Comparison of ENCODE assay signal across 8 cellular contexts in the genomic region with DNA sequence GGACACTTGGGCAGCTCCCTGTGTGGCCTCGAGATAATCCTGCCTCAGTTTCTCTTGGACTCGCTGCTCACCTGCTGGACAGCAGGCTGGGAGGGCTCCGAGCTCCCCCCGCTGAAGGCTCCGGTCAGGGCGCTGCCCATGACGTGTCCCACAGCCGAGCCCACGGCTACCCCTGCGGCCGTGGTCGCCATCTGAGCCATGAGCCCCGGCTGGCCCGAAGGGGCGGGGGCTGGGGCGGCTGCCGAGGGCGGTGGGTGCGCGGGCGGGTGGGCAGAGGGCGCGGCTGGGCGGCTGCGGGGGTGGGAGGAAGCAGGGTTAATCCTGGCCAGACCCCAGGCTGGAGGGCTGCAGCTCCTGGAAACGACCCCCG. TPM values are rescaled to one million over a fixed set of nuclear protein-coding genes. Genes with fewer than 3 reads are reported as not detected.
DNase-seq lines count a peak whose midpoint lies in the region; ATAC-seq and TF ChIP-seq lines count a peak whose summit lies in the region.

No MANE protein-coding gene starts in this region.

- H3K36me3 ChIP-seq in mesenchymal stem cell (ENCODE audit: control insufficient read depth in 1 of 2, insufficient read depth in 2 of 2, low read depth in 1 of 2, low read length in 2 of 2) (peaks cover 0 to 16% of the 10 kb centered on the region in 2 experiments), upper lobe of right lung (no peaks in the 10 kb centered on the region)

- peak overlapping the region in 1 of 2 experiments; percentile 11 for H2BK12ac ChIP-seq in mesenchymal stem cell (ENCODE audit: low read length in 2 of 2)

- H3K27ac Mint-ChIP-seq in activated T-cell treated with anti-CD3 and anti-CD28 coated beads, Interleukin-2, amount 50 U/mL, for 72 hours, result no peak overlapping the region
- H3K27ac Mint-ChIP-seq in central memory CD8-positive, alpha-beta T cell (ENCODE audit: low read depth), result no peak overlapping the region

- peak overlapping the region; percentile 86 for H3K9ac ChIP-seq in mesenchymal stem cell (ENCODE audit: low read length)

- no peak for TF ChIP-seq CTCF in upper lobe of right lung (IDR thresholded peaks at IDR 0.05)

- H3K18ac ChIP-seq in mesenchymal stem cell (ENCODE audit: low read depth in 1 of 2, low read length in 2 of 2), result peak overlapping the region; percentile 63 to 88

- H2AK5ac ChIP-seq in mesenchymal stem cell (ENCODE audit: low read length, severe bottlenecking), result no peak overlapping the region

- H3K36me3 Mint-ChIP-seq in activated T-cell treated with anti-CD3 and anti-CD28 coated beads, Interleukin-2, amount 50 U/mL, for 72 hours (ENCODE audit: insufficient read depth in 2 of 2), result no peaks in the 10 kb centered on the region
- peaks cover 10% of the 10 kb centered on the region for H3K36me3 Mint-ChIP-seq in central memory CD8-positive, alpha-beta T cell (ENCODE audit: insufficient read depth)

- H3K4ac ChIP-seq in mesenchymal stem cell (ENCODE audit: low read depth in 1 of 2, low read length in 2 of 2), result peak overlapping the region in 1 of 2 experiments; percentile 54

- ATAC-seq in activated T-cell treated with anti-CD3 and anti-CD28 coated beads, Interleukin-2, amount 50 U/mL, for 72 hours (replicated peaks in 1 of 2), result peak; percentile 8 to 19
- ATAC-seq in central memory CD8-positive, alpha-beta T cell (replicated peaks; ENCODE audit: extremely low read depth, poor library complexity, severe bottlenecking), result no peak
- ATAC-seq in upper lobe of right lung, result peak; percentile 1
- no peak for ATAC-seq in GM18517 (IDR thresholded peaks at IDR 0.05; ENCODE audit: unreplicated experiment)

- H3K27ac ChIP-seq in mesenchymal stem cell (ENCODE audit: low read length, poor library complexity, severe bottlenecking) (no peak overlapping the region), upper lobe of right lung (peak overlapping the region; percentile 83)

- H2BK15ac ChIP-seq in mesenchymal stem cell (ENCODE audit: low read depth, poor library complexity, severe bottlenecking), result peak overlapping the region; percentile 37

- no peak overlapping the region for H2BK5ac ChIP-seq in mesenchymal stem cell (ENCODE audit: low read depth, low read length, poor library complexity, severe bottlenecking)

- H3K4me3 ChIP-seq in mesenchymal stem cell (ENCODE audit: insufficient read depth in 1 of 2, low read depth in 1 of 2, low read length in 2 of 2) (peak overlapping the region; percentile 61 to 78), upper lobe of right lung (peak overlapping the region; percentile 81)

- intact Hi-C loops in upper lobe of right lung (cut with DNase I), result no loop called here

- H3K4me3 Mint-ChIP-seq in activated T-cell treated with anti-CD3 and anti-CD28 coated beads, Interleukin-2, amount 50 U/mL, for 72 hours, result peak overlapping the region; percentile 76 to 92
- peak overlapping the region; percentile 81 for H3K4me3 Mint-ChIP-seq in central memory CD8-positive, alpha-beta T cell

- peaks cover 43% of the 10 kb centered on the region for H3K4me1 Mint-ChIP-seq in activated T-cell treated with anti-CD3 and anti-CD28 coated beads, Interleukin-2, amount 50 U/mL, for 72 hours (ENCODE audit: low read depth)
- peaks cover 33% of the 10 kb centered on the region for H3K4me1 Mint-ChIP-seq in central memory CD8-positive, alpha-beta T cell

- H3K9me3 Mint-ChIP-seq in activated T-cell treated with anti-CD3 and anti-CD28 coated beads, Interleukin-2, amount 50 U/mL, for 72 hours, result no peaks in the 10 kb centered on the region
- H3K9me3 Mint-ChIP-seq in central memory CD8-positive, alpha-beta T cell, result no peaks in the 10 kb centered on the region

- H3K9me3 ChIP-seq in mesenchymal stem cell (ENCODE audit: control insufficient read depth, low read length) (no peaks in the 10 kb centered on the region), upper lobe of right lung (no peaks in the 10 kb centered on the region)

- peaks cover 0 to 4% of the 10 kb centered on the region in 2 experiments for H3K27me3 ChIP-seq in mesenchymal stem cell (ENCODE audit: control insufficient read depth in 1 of 2, insufficient read depth in 1 of 2, low read length in 2 of 2)
- H3K27me3 ChIP-seq in upper lobe of right lung, result no peaks in the 10 kb centered on the region

- H3K27me3 Mint-ChIP-seq in activated T-cell treated with anti-CD3 and anti-CD28 coated beads, Interleukin-2, amount 50 U/mL, for 72 hours (ENCODE audit: low read depth), result no peaks in the 10 kb centered on the region
- H3K27me3 Mint-ChIP-seq in central memory CD8-positive, alpha-beta T cell, result no peaks in the 10 kb centered on the region

- H4K8ac ChIP-seq in mesenchymal stem cell (ENCODE audit: low read length), result peak overlapping the region; percentile 96

- H3K4me2 ChIP-seq in mesenchymal stem cell (ENCODE audit: low read length, poor library complexity, severe bottlenecking), result peak overlapping the region; percentile 87

- H2AFZ ChIP-seq in mesenchymal stem cell (ENCODE audit: low read depth, low read length), result no peak overlapping the region

- H3K79me1 ChIP-seq in mesenchymal stem cell (replicated peaks; ENCODE audit: low read length, poor library complexity, severe bottlenecking), result peaks cover 3% of the 10 kb centered on the region

- WGBS in mesenchymal stem cell, result 4% methylated on average over 15 of the region's 27 CpGs

- no peak for DNase-seq in activated T-cell treated with anti-CD3 and anti-CD28 coated beads, Interleukin-2, amount 50 U/mL, for 72 hours
- no peak for DNase-seq in activated T-cell treated with anti-CD3 and anti-CD28 coated beads for 4 hours
- DNase-seq in central memory CD8-positive, alpha-beta T cell (ENCODE audit: low spot score in 2 of 2), result no peak
- no peak for DNase-seq in mesenchymal stem cell
- no peak for DNase-seq in upper lobe of right lung
- DNase-seq in NCI-H446 treated with DMSO at 0.1 percent for 48 hours (lab: John Stamatoyannopoulos, UW), result no peak
- no peak for DNase-seq in stimulated activated naive CD4-positive, alpha-beta T cell treated with Interleukin-2 at 50 U/mL for 16 hours (lab: John Stamatoyannopoulos, UW)

- H2BK120ac ChIP-seq in mesenchymal stem cell (ENCODE audit: low read depth, low read length), result peak overlapping the region; percentile 91

- H3K14ac ChIP-seq in mesenchymal stem cell (ENCODE audit: low read length in 2 of 2), result peak overlapping the region in 1 of 2 experiments; percentile 78

- peak overlapping the region in 1 of 2 experiments; percentile 34 for H3K23ac ChIP-seq in mesenchymal stem cell (ENCODE audit: low read length in 2 of 2)

- peak overlapping the region; percentile 98 for H4K91ac ChIP-seq in mesenchymal stem cell (ENCODE audit: low read length)

- H3K4me1 ChIP-seq in mesenchymal stem cell (ENCODE audit: control insufficient read depth, insufficient read depth, low read depth, low read length) (peaks cover 41% of the 10 kb centered on the region), upper lobe of right lung (peaks cover 26% of the 10 kb centered on the region)

RNA-seq across cellular contexts. Expression of a gene that starts 0.5 kb away (rescaled TPM):
- 10 to 100 TPM; 54.4 to 62.5 TPM for total RNA-seq in activated T-cell treated with anti-CD3 and anti-CD28 coated beads, Interleukin-2, amount 50 U/mL, for 72 hours
- 425 TPM for polyA plus RNA-seq in mesenchymal stem cell (2013, experiment 1 of 2)
- polyA plus RNA-seq in mesenchymal stem cell (2013, experiment 2 of 2), result 448 TPM
- total RNA-seq in upper lobe of right lung, result 102 TPM

RNA-seq across cellular contexts. Expression of a gene that starts 4.5 kb away (rescaled TPM):
- 1 to 10 TPM in 1 of 2 donors, under 1 TPM in 1; 0.72 to 1.5 TPM for total RNA-seq in activated T-cell treated with anti-CD3 and anti-CD28 coated beads, Interleukin-2, amount 50 U/mL, for 72 hours
- polyA plus RNA-seq in mesenchymal stem cell (2013, experiment 1 of 2), result 0.15 TPM
- polyA plus RNA-seq in mesenchymal stem cell (2013, experiment 2 of 2), result 0.26 TPM
- total RNA-seq in upper lobe of right lung, result not detected

RNA-seq across cellular contexts. Expression of a gene that starts 5.4 kb away (rescaled TPM):
- total RNA-seq in activated T-cell treated with anti-CD3 and anti-CD28 coated beads, Interleukin-2, amount 50 U/mL, for 72 hours, result under 1 TPM; 0.46 to 0.56 TPM
- 24.7 TPM for polyA plus RNA-seq in mesenchymal stem cell (2013, experiment 1 of 2)
- polyA plus RNA-seq in mesenchymal stem cell (2013, experiment 2 of 2), result 25.1 TPM
- total RNA-seq in upper lobe of right lung, result 1.9 TPM

RNA-seq across cellular contexts. Expression of a gene that starts 13.1 kb away (rescaled TPM):
- total RNA-seq in activated T-cell treated with anti-CD3 and anti-CD28 coated beads, Interleukin-2, amount 50 U/mL, for 72 hours, result 1 to 10 TPM in 1 of 2 donors, under 1 TPM in 1; 0.90 to 1.7 TPM
- polyA plus RNA-seq in mesenchymal stem cell (2013, experiment 1 of 2), result 0.68 TPM
- 0.52 TPM for polyA plus RNA-seq in mesenchymal stem cell (2013, experiment 2 of 2)
- not detected for total RNA-seq in upper lobe of right lung

RNA-seq across cellular contexts. Expression of a gene that starts 16.4 kb away (rescaled TPM):
- 1 to 10 TPM; 1.6 to 1.8 TPM for total RNA-seq in activated T-cell treated with anti-CD3 and anti-CD28 coated beads, Interleukin-2, amount 50 U/mL, for 72 hours
- polyA plus RNA-seq in mesenchymal stem cell (2013, experiment 1 of 2), result 3.8 TPM
- polyA plus RNA-seq in mesenchymal stem cell (2013, experiment 2 of 2), result 3.5 TPM
- total RNA-seq in upper lobe of right lung, result 6.1 TPM

Comparison
In these comparisons a context has a peak if more than half of its experiments do, and no peak if none do; other contexts are left out.
1. ATAC-seq: peak in activated T-cell treated with anti-CD3 and anti-CD28 coated beads, Interleukin-2, amount 50 U/mL, for 72 hours (2 of 2) and upper lobe of right lung (single experiment); none in central memory CD8-positive, alpha-beta T cell (single experiment) and GM18517 (single experiment).